9 cellular contexts compared by ENCODE assay signal in genomic region chr9:134433909-134434895, GRCh38.
DNase-seq lines count a peak whose midpoint lies in the region; ATAC-seq and TF ChIP-seq lines count a peak whose summit lies in the region.
"Had no signal": no experiment of that assay in that cellular context is flagged by ENCODE, and none has a peak within 500 bp of the region (broad histone marks: within the 10 kb centered on the region; RNA-seq: fewer than 3 reads in every experiment).

No MANE protein-coding gene starts in this region.

- H3K79me2 ChIP-seq in osteoblast (ENCODE audit: insufficient read depth, low read length) = no peaks in the 10 kb centered on the region

- peak overlapping the region; percentile 75 for H3K27ac ChIP-seq in angular gyrus (ENCODE audit: low read depth, low read length)
- H3K27ac ChIP-seq in osteoblast (ENCODE audit: low read depth, low read length) = peak overlapping the region; percentile 10
- H3K27ac ChIP-seq in urinary bladder (ENCODE audit: low read depth) = peak overlapping the region; percentile 70
- H3K27ac ChIP-seq: brain microvascular endothelial cell had no signal

- H3K9me3 ChIP-seq in osteoblast (ENCODE audit: low read depth, low read length) = no peaks in the 10 kb centered on the region

- H3K4me1 ChIP-seq in osteoblast (ENCODE audit: insufficient read depth, low read length) = peaks cover 7% of the 10 kb centered on the region
- no peaks in the 10 kb centered on the region for H3K4me1 ChIP-seq in urinary bladder (ENCODE audit: insufficient read depth)

- peaks cover 16% of the 10 kb centered on the region for H4K20me1 ChIP-seq in osteoblast (ENCODE audit: insufficient read depth, low read length)

- ATAC-seq in Right ventricle myocardium superior (ENCODE audit: poor library complexity) (peak; percentile 4), HG03469 (IDR thresholded peaks at IDR 0.05; ENCODE audit: unreplicated experiment) (no peak)
- ATAC-seq in stimulated activated naive CD8-positive, alpha-beta T cell treated with anti-CD3 and anti-CD28 coated beads, Interleukin-15, Interleukin-2, amounts not matched to agents 100 U/mL and 50 U/mL, for 24 hours = no peak

- H3K36me3 ChIP-seq in osteoblast (ENCODE audit: insufficient read depth, low read length) (peaks cover 29% of the 10 kb centered on the region), urinary bladder (ENCODE audit: insufficient read depth) (peaks cover 2% of the 10 kb centered on the region)

- WGBS in urinary bladder = 64% methylated on average over 30 of the region's 30 CpGs

- intact Hi-C loops in Right ventricle myocardium superior (cut with DNase I) = loop anchor here (10.0 kb wide), 1 partner anchor 59 kb away; no protein-coding TSS in a partner anchor

- H3K27me3 ChIP-seq in osteoblast (ENCODE audit: insufficient read depth, low read length) = no peaks in the 10 kb centered on the region
- H3K27me3 ChIP-seq: brain microvascular endothelial cell had no signal

- no peak overlapping the region for H2AFZ ChIP-seq in osteoblast (ENCODE audit: low read length)

- no peak overlapping the region for H3K4me2 ChIP-seq in osteoblast (ENCODE audit: insufficient read depth, low read length)

- H3K4me3 ChIP-seq in osteoblast (ENCODE audit: insufficient read depth, low read length) = no peak overlapping the region
- H3K4me3 ChIP-seq in urinary bladder (ENCODE audit: low read depth, low read length) = no peak overlapping the region

- no peak for TF ChIP-seq CTCF in osteoblast (IDR thresholded peaks at IDR 0.05; ENCODE audit: extremely low read depth, low read depth, low read length)

- DNase-seq in Right ventricle myocardium superior (no peak), osteoblast (ENCODE audit: insufficient read length, low spot score, missing footprints) (peak; percentile 72), NCI-H526 (lab: John Stamatoyannopoulos, UW) (no peak)
- no peak for DNase-seq in stimulated activated naive CD8-positive, alpha-beta T cell treated with anti-CD3 and anti-CD28 coated beads, Interleukin-15, Interleukin-2, amounts not matched to agents 100 U/mL and 50 U/mL, for 24 hours
- DNase-seq: activated CD8-positive, alpha-beta memory T cell treated with anti-CD3 and anti-CD28 coated beads, Interleukin-2, amount 50 U/mL, for 4 hours had no signal

Comparison
In these comparisons a context has a peak if more than half of its experiments do, and no peak if none do; other contexts are left out.
1. H3K27ac ChIP-seq: peak in every context shown above with its lines; median percentile 75 in angular gyrus; 70 in urinary bladder; 10 in osteoblast.